In the genomic region with DNA sequence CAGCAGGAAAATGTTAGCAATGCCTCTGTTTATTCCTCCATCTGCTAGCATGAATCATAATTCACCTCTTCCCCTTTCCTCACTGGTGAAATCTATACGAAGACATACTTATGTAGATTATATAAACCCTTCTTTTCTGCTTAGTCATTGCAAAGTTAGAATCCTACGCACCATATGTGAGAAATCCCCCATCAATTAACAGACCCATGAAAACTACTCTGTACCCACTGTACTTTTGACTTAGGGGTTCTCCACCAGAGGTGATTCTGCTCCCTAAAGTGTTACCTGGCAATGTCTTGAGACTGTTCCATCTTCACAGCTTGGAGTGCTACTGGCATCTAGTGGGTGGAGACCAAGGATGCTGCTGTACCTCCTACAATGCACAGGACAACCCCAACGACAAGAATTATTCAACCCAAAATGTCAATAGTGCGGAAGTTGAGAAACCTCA, we compare ENCODE assay signal across 9 cellular contexts. TPM values are rescaled to one million over a fixed set of nuclear protein-coding genes. Genes with fewer than 3 reads are reported as not detected.
DNase-seq lines count a peak whose midpoint lies in the region; ATAC-seq and TF ChIP-seq lines count a peak whose summit lies in the region.
"Had no signal": no experiment of that assay in that cellular context is flagged by ENCODE, and none has a peak within 500 bp of the region (broad histone marks: within the 10 kb centered on the region; RNA-seq: fewer than 3 reads in every experiment).

No MANE protein-coding gene starts in this region.

- POLR2A ChIA-PET in activated CD4-positive, alpha-beta T cell treated with anti-CD3 and anti-CD28 coated beads for 36 hours (lab: Charles Lee) = no interaction called here

- no peaks in the 10 kb centered on the region for H3K36me3 Mint-ChIP-seq in activated CD4-positive, alpha-beta T cell treated with anti-CD3 and anti-CD28 coated beads for 36 hours (ENCODE audit: low read depth)
- H3K36me3 Mint-ChIP-seq in activated CD4-positive, alpha-beta T cell treated with anti-CD3 and anti-CD28 coated beads, Interleukin-2, amount 10 ng/mL, durations not matched to agents 24 days and 14 days (ENCODE audit: low read depth) = no peaks in the 10 kb centered on the region
- no peaks in the 10 kb centered on the region for H3K36me3 Mint-ChIP-seq in endothelial cell (ENCODE audit: low read depth, unreplicated experiment)

- peaks cover under 1% of the 10 kb centered on the region for H3K27me3 Mint-ChIP-seq in activated CD4-positive, alpha-beta T cell treated with anti-CD3 and anti-CD28 coated beads for 36 hours
- H3K27me3 Mint-ChIP-seq in activated CD4-positive, alpha-beta T cell treated with anti-CD3 and anti-CD28 coated beads, Interleukin-2, amount 10 ng/mL, durations not matched to agents 24 days and 14 days = no peaks in the 10 kb centered on the region
- H3K27me3 Mint-ChIP-seq in endothelial cell (ENCODE audit: unreplicated experiment) = no peaks in the 10 kb centered on the region

- no peaks in the 10 kb centered on the region for H3K4me1 Mint-ChIP-seq in activated CD4-positive, alpha-beta T cell treated with anti-CD3 and anti-CD28 coated beads for 36 hours
- no peaks in the 10 kb centered on the region for H3K4me1 Mint-ChIP-seq in activated CD4-positive, alpha-beta T cell treated with anti-CD3 and anti-CD28 coated beads, Interleukin-2, amount 10 ng/mL, durations not matched to agents 24 days and 14 days
- no peaks in the 10 kb centered on the region for H3K4me1 Mint-ChIP-seq in endothelial cell (ENCODE audit: unreplicated experiment)

- peaks cover under 1% of the 10 kb centered on the region for H3K9me3 Mint-ChIP-seq in activated CD4-positive, alpha-beta T cell treated with anti-CD3 and anti-CD28 coated beads for 36 hours (ENCODE audit: low read depth)
- H3K9me3 Mint-ChIP-seq in activated CD4-positive, alpha-beta T cell treated with anti-CD3 and anti-CD28 coated beads, Interleukin-2, amount 10 ng/mL, durations not matched to agents 24 days and 14 days = no peaks in the 10 kb centered on the region
- no peaks in the 10 kb centered on the region for H3K9me3 Mint-ChIP-seq in endothelial cell (ENCODE audit: unreplicated experiment)

- peak; percentile 5 for DNase-seq in activated CD4-positive, alpha-beta T cell treated with anti-CD3 and anti-CD28 coated beads for 36 hours
- no peak for DNase-seq in activated CD4-positive, alpha-beta T cell treated with anti-CD3 and anti-CD28 coated beads, Interleukin-2, amount 10 ng/mL, durations not matched to agents 24 days and 14 days
- peak; percentile 78 for DNase-seq in NCI-H82 (lab: John Stamatoyannopoulos, UW)
- peak; percentile 20 for DNase-seq in endothelial cell (ENCODE audit: low spot score)
- peak; percentile 65 for DNase-seq in stromal cell of bone marrow (ENCODE audit: low read depth)
- DNase-seq: activated CD4-positive, alpha-beta T cell treated with anti-CD3 and anti-CD28 coated beads, Interleukin-2, amount 50 U/mL, for 48 hours had no signal

- CTCF ChIA-PET in activated CD4-positive, alpha-beta T cell treated with anti-CD3 and anti-CD28 coated beads for 36 hours (lab: Charles Lee) = interaction anchor here (1.3 kb wide), 1 partner anchor 9 kb away, joined by 3 read pairs; no protein-coding TSS in a partner anchor

- H3K27ac Mint-ChIP-seq in activated CD4-positive, alpha-beta T cell treated with anti-CD3 and anti-CD28 coated beads for 36 hours = no peak overlapping the region
- H3K27ac Mint-ChIP-seq in activated CD4-positive, alpha-beta T cell treated with anti-CD3 and anti-CD28 coated beads, Interleukin-2, amount 10 ng/mL, durations not matched to agents 24 days and 14 days = no peak overlapping the region
- no peak overlapping the region for H3K27ac Mint-ChIP-seq in endothelial cell (ENCODE audit: unreplicated experiment)

- intact Hi-C loops in activated CD4-positive, alpha-beta T cell treated with anti-CD3 and anti-CD28 coated beads for 36 hours (cut with DNase I, micrococcal nuclease) = no loop called here
- intact Hi-C loops in activated CD4-positive, alpha-beta T cell treated with anti-CD3 and anti-CD28 coated beads, Interleukin-2, amount 10 ng/mL, durations not matched to agents 24 days and 14 days (cut with micrococcal nuclease) = no loop called here

- no peak for TF ChIP-seq CTCF in endothelial cell (IDR thresholded peaks at IDR 0.05; ENCODE audit: unreplicated experiment)

- no peak overlapping the region for H3K4me3 Mint-ChIP-seq in activated CD4-positive, alpha-beta T cell treated with anti-CD3 and anti-CD28 coated beads for 36 hours
- no peak overlapping the region for H3K4me3 Mint-ChIP-seq in activated CD4-positive, alpha-beta T cell treated with anti-CD3 and anti-CD28 coated beads, Interleukin-2, amount 10 ng/mL, durations not matched to agents 24 days and 14 days
- H3K4me3 Mint-ChIP-seq in endothelial cell (ENCODE audit: unreplicated experiment) = no peak overlapping the region

- ATAC-seq in activated CD4-positive, alpha-beta T cell treated with anti-CD3 and anti-CD28 coated beads for 36 hours = no peak
- ATAC-seq in GM18498 (IDR thresholded peaks at IDR 0.05; ENCODE audit: unreplicated experiment) (no peak), GM21786 (IDR thresholded peaks at IDR 0.05; ENCODE audit: unreplicated experiment) (no peak), HG02973 (IDR thresholded peaks at IDR 0.05; ENCODE audit: unreplicated experiment) (no peak)

RNA-seq across cellular contexts. Expression of gene KCTD3, which starts 49.6 kb away (rescaled TPM):
- total RNA-seq in activated CD4-positive, alpha-beta T cell treated with anti-CD3 and anti-CD28 coated beads for 36 hours = 1 to 10 TPM; 4.0 to 4.2 TPM
- 4.5 and 6.9 TPM in 2 replicates for total RNA-seq in activated CD4-positive, alpha-beta T cell treated with anti-CD3 and anti-CD28 coated beads, Interleukin-2, amount 10 ng/mL, durations not matched to agents 24 days and 14 days
- total RNA-seq in endothelial cell (ENCODE audit: unreplicated experiment) = 32.9 TPM
